ENCODE assay signal across 9 cellular contexts in genomic region chr6:44253307-44254101, GRCh38. TPM values are rescaled to one million over a fixed set of nuclear protein-coding genes. Genes with fewer than 3 reads are reported as not detected.
A peak's percentile ranks its signal among the peaks of the same experiment; 100 is the strongest.
DNase-seq lines count a peak whose midpoint lies in the region; ATAC-seq, FAIRE-seq and TF ChIP-seq lines count a peak whose summit lies in the region.
"Had no signal": no experiment of that assay in that cellular context is flagged by ENCODE, and none has a peak within 500 bp of the region (broad histone marks: within the 10 kb centered on the region; RNA-seq: fewer than 3 reads in every experiment).

No MANE protein-coding gene starts in this region.

- ATAC-seq in T-cell (replicated peaks in 1 of 4) (no peak), GM18517 (IDR thresholded peaks at IDR 0.05; ENCODE audit: unreplicated experiment) (no peak), GM18502 (IDR thresholded peaks at IDR 0.05; ENCODE audit: poor library complexity, unreplicated experiment) (no peak)

- CTCF ChIA-PET in T-cell (lab: Charles Lee), result interaction anchor here in 1 of 2 donors (1.6 kb wide), 1 partner anchor 30 kb away, joined by 8 read pairs; the partner anchor contains the start of gene SLC29A1

- H3K27ac ChIP-seq in neuronal stem cell (replicated peaks; ENCODE audit: low read length), result no peak overlapping the region

- no peak overlapping the region for H3K23ac ChIP-seq in neuronal stem cell (ENCODE audit: low read depth, low read length, poor library complexity)

- no peak overlapping the region for H2BK12ac ChIP-seq in neuronal stem cell (ENCODE audit: low read length)

- H3K4me1 ChIP-seq in neuronal stem cell (ENCODE audit: control insufficient read depth in 2 of 2, insufficient read depth in 1 of 2, low read depth in 1 of 2, low read length in 2 of 2), result peaks cover 18 to 19% of the 10 kb centered on the region in 2 donors

- no peak overlapping the region for H3K18ac ChIP-seq in neuronal stem cell (ENCODE audit: low read length)

- H3K36me3 Mint-ChIP-seq in T-cell, result peaks cover 58% of the 10 kb centered on the region

- H4K8ac ChIP-seq in neuronal stem cell (ENCODE audit: low read depth, low read length), result no peak overlapping the region

- H3K27ac Mint-ChIP-seq in T-cell, result peak overlapping the region; percentile 10 to 76

- H4K91ac ChIP-seq in neuronal stem cell (ENCODE audit: low read depth, low read length, poor library complexity), result no peak overlapping the region

- no peak overlapping the region for H2AFZ ChIP-seq in neuronal stem cell (ENCODE audit: low read length)

- in situ Hi-C loops in Caki2 (cut with HindIII; ENCODE audit: low pct_unique_long_range_greater_than_20kb, low sequenced_read_pairs), result no loop called here

- no peak overlapping the region for H3K4me2 ChIP-seq in neuronal stem cell (ENCODE audit: insufficient read depth, low read length, poor library complexity, severe bottlenecking)

- no peaks in the 10 kb centered on the region for H3K9me3 ChIP-seq in neuronal stem cell (replicated peaks in 1 of 2; ENCODE audit: control insufficient read depth in 2 of 2, insufficient read depth in 1 of 2, low read depth in 1 of 2, low read length in 2 of 2)

- H3K4me3 Mint-ChIP-seq in T-cell, result no peak overlapping the region

- peak; percentile 43 for DNase-seq in Caki2 (ENCODE audit: low read depth)
- DNase-seq in HFF-Myc (ENCODE audit: extremely low read depth, low read depth), result no peak
- DNase-seq in T-cell, result peak in 22 of 34 experiments; percentile 31 to 62 (median 55)
- DNase-seq in bronchial epithelial cell (ENCODE audit: low read depth), result no peak
- no peak for DNase-seq in neuronal stem cell (ENCODE audit: low spot score)
- DNase-seq in NCI-H524 treated with DMSO at 0.1 percent for 48 hours (lab: John Stamatoyannopoulos, UW), result no peak

- H3K4me3 ChIP-seq in HFF-Myc (replicated peaks; ENCODE audit: low read depth, low read length) (no peak overlapping the region), bronchial epithelial cell (ENCODE audit: low read depth, low read length) (no peak overlapping the region), neuronal stem cell (ENCODE audit: low read length in 2 of 2) (no peak overlapping the region)

- H3K14ac ChIP-seq in neuronal stem cell (ENCODE audit: low read length), result no peak overlapping the region

- peaks cover 80 to 85% (median 84%) of the 10 kb centered on the region in 3 donors for H3K4me1 Mint-ChIP-seq in T-cell

- peak overlapping the region; percentile 6 for H3K9ac ChIP-seq in neuronal stem cell (ENCODE audit: low read depth, low read length, poor library complexity)

- H2AK5ac ChIP-seq in neuronal stem cell (ENCODE audit: low read depth, low read length), result no peak overlapping the region

- POLR2A ChIA-PET in T-cell (lab: Charles Lee), result interaction anchor here in 1 of 2 donors (1.5 kb wide), 1 partner anchor 11 kb away, joined by 7 read pairs; no protein-coding TSS in a partner anchor

- H2BK5ac ChIP-seq in neuronal stem cell (ENCODE audit: low read length), result no peak overlapping the region

- H3K27me3 ChIP-seq in bronchial epithelial cell (ENCODE audit: control insufficient read depth, insufficient read depth, low read length) (no peaks in the 10 kb centered on the region), neuronal stem cell (ENCODE audit: control insufficient read depth in 3 of 3, insufficient read depth in 3 of 3, low read depth in 1 of 3, low read length in 3 of 3) (no peaks in the 10 kb centered on the region)

- H3K36me3 ChIP-seq in bronchial epithelial cell (ENCODE audit: control insufficient read depth, insufficient read depth, low read length), result peaks cover 34% of the 10 kb centered on the region
- H3K36me3 ChIP-seq in neuronal stem cell (replicated peaks in 1 of 2; ENCODE audit: control insufficient read depth in 2 of 2, insufficient read depth in 2 of 2, low read length in 2 of 2), result peaks cover 60 to 81% of the 10 kb centered on the region in 2 donors

- no peaks in the 10 kb centered on the region for H3K27me3 Mint-ChIP-seq in T-cell

- H3K4ac ChIP-seq in neuronal stem cell (ENCODE audit: low read length), result no peak overlapping the region

- H2BK15ac ChIP-seq in neuronal stem cell (ENCODE audit: low read length), result no peak overlapping the region

- peaks cover 3% of the 10 kb centered on the region for H3K79me1 ChIP-seq in neuronal stem cell (ENCODE audit: low read depth, low read length)

- no peak for FAIRE-seq in bronchial epithelial cell (lab: Jason Lieb, UNC)

- H3K9me3 Mint-ChIP-seq in T-cell, result no peaks in the 10 kb centered on the region

- no CpG with 5 or more reads among the region's 10 CpGs for WGBS in neuronal stem cell (ENCODE audit: extremely low coverage in 2 of 2, insufficient read length in 2 of 2, insufficient replicate concordance in 1 of 2), 2 donors

- no peak overlapping the region for H2BK120ac ChIP-seq in neuronal stem cell (ENCODE audit: low read depth, low read length)

- peak; percentile 58 for TF ChIP-seq CTCF in HFF-Myc (IDR thresholded peaks at IDR 0.05; ENCODE audit: low read depth, low read length, missing control alignments)
- peak; percentile 60 for TF ChIP-seq CTCF in bronchial epithelial cell (IDR thresholded peaks at IDR 0.05; ENCODE audit: insufficient read depth, low read length, severe bottlenecking)

RNA-seq across cellular contexts. Expression of gene SLC35B2, which starts 3.8 kb away (rescaled TPM):
- total RNA-seq in Caki2 (2014; rRNA removed; shearing (Covaris generic); ENCODE audit: low replicate concordance), result 203 and 221 TPM in 2 replicates
- total RNA-seq in T-cell, result 10 to 100 TPM; 14.6 to 21.8 (median 20.3) TPM
- total RNA-seq in bronchial epithelial cell, result 50.4 and 52.9 TPM in 2 replicates
- polyA plus RNA-seq in neuronal stem cell (2013, experiment 1 of 2), result 42.4 TPM
- polyA plus RNA-seq in neuronal stem cell (2013, experiment 2 of 2), result 41.6 TPM

RNA-seq across cellular contexts. Expression of gene HSP90AB1, which starts 6.6 kb away (rescaled TPM):
- total RNA-seq in Caki2 (2014; rRNA removed; shearing (Covaris generic); ENCODE audit: low replicate concordance), result 807 and 852 TPM in 2 replicates
- 100 to 1,000 TPM; 394 to 454 (median 404) TPM for total RNA-seq in T-cell
- total RNA-seq in bronchial epithelial cell, result 200 and 396 TPM in 2 replicates
- 1,143 TPM for polyA plus RNA-seq in neuronal stem cell (2013, experiment 1 of 2)
- polyA plus RNA-seq in neuronal stem cell (2013, experiment 2 of 2), result 1,131 TPM

RNA-seq across cellular contexts. Expression of gene NFKBIE, which starts 11.8 kb away (rescaled TPM):
- total RNA-seq in Caki2 (2014; rRNA removed; shearing (Covaris generic); ENCODE audit: low replicate concordance), result 24.7 and 33.4 TPM in 2 replicates
- total RNA-seq in T-cell (10 to 100 TPM in 4 of 5 donors, 1 to 10 TPM in 1; 9.9 to 35.0 (median 13.6) TPM), bronchial epithelial cell (3.3 and 5.3 TPM in 2 replicates)
- 9.5 TPM for polyA plus RNA-seq in neuronal stem cell (2013, experiment 1 of 2)
- polyA plus RNA-seq in neuronal stem cell (2013, experiment 2 of 2), result 9.0 TPM

RNA-seq across cellular contexts. Expression of gene TMEM151B, which starts 16.7 kb away (rescaled TPM):
- total RNA-seq in Caki2 (2014; rRNA removed; shearing (Covaris generic); ENCODE audit: low replicate concordance), result not detected in 2 replicates
- total RNA-seq in T-cell (under 1 TPM in 3 of 5 donors, not detected in 2; 0.13 to 0.18 (median 0.14) TPM), bronchial epithelial cell (not detected in 2 replicates)
- 3.9 TPM for polyA plus RNA-seq in neuronal stem cell (2013, experiment 1 of 2)
- 3.6 TPM for polyA plus RNA-seq in neuronal stem cell (2013, experiment 2 of 2)
- total RNA-seq: T-helper 2 cell treated with Interferon-gamma antibody and Interleukin-4, amounts not matched to agents 100 ng/mL and 5 ng/mL, for 36 hours had no signal

RNA-seq across cellular contexts. Expression of gene SLC29A1, which starts 30.1 kb away (rescaled TPM):
- 47.6 and 55.5 TPM in 2 replicates for total RNA-seq in Caki2 (2014; rRNA removed; shearing (Covaris generic); ENCODE audit: low replicate concordance)
- total RNA-seq in T-cell (1 to 10 TPM; 1.3 to 8.0 (median 3.4) TPM), bronchial epithelial cell (1.2 and 1.8 TPM in 2 replicates)
- polyA plus RNA-seq in neuronal stem cell (2013, experiment 1 of 2), result 101 TPM
- polyA plus RNA-seq in neuronal stem cell (2013, experiment 2 of 2), result 102 TPM

Comparison
In these comparisons a context has a peak if more than half of its experiments do, and no peak if none do; other contexts are left out.
1. DNase-seq: peak in Caki2 (single experiment) and T-cell (22 of 34); none in HFF-Myc (single experiment), bronchial epithelial cell (single experiment), neuronal stem cell (single experiment) and NCI-H524 treated with DMSO at 0.1 percent for 48 hours (single experiment).